Comparison of ENCODE assay signal across 16 cellular contexts in genomic region chr2:167681646-167682045, GRCh38.
"Had no signal": no experiment of that assay in that cellular context is flagged by ENCODE, and none has a peak within 500 bp of the region (broad histone marks: within the 10 kb centered on the region; RNA-seq: fewer than 3 reads in every experiment).

No MANE protein-coding gene starts in this region.

- H3K27ac Mint-ChIP-seq: activated naive CD4-positive, alpha-beta T cell treated with anti-CD3 and anti-CD28 coated beads, Interleukin-2, amount 50 U/mL, for 72 hours; mesothelial cell of epicardium; progenitor cell of endocrine pancreas; stimulated activated effector memory CD8-positive, alpha-beta T cell treated with anti-CD3 and anti-CD28 coated beads, Interleukin-12 subunit alpha, Interleukin-12 subunit beta, amount 100 ng/mL, for 72 hours had no signal

- H3K27ac ChIP-seq: adrenal gland, lower lobe of right lung, thyroid gland had no signal

- DNase-seq: activated CD4-positive, alpha-beta T cell treated with anti-CD3 and anti-CD28 coated beads, Interleukin-2, amount 50 U/mL, for 4 hours; activated gamma-delta T cell treated with Interleukin-2 at 50 U/mL for 16 hours; adrenal gland; erythroblast; lower lobe of right lung; right cardiac atrium; small intestine; stimulated activated CD4-positive, alpha-beta T cell treated with anti-CD3 and anti-CD28 coated beads, Interleukin-15, amount 100 ng/mL, for 24 hours; stimulated activated CD4-positive, alpha-beta T cell treated with anti-CD3 and anti-CD28 coated beads, Interleukin-4, amount 100 ng/mL, for 1 hour; SW 1271; T-helper 2 cell; thyroid gland had no signal

- H3K9me3 Mint-ChIP-seq: activated naive CD4-positive, alpha-beta T cell treated with anti-CD3 and anti-CD28 coated beads, Interleukin-2, amount 50 U/mL, for 72 hours; mesothelial cell of epicardium; stimulated activated effector memory CD8-positive, alpha-beta T cell treated with anti-CD3 and anti-CD28 coated beads, Interleukin-12 subunit alpha, Interleukin-12 subunit beta, amount 100 ng/mL, for 72 hours had no signal

- H3K27me3 Mint-ChIP-seq: progenitor cell of endocrine pancreas had no signal

- H3K36me3 Mint-ChIP-seq: activated naive CD4-positive, alpha-beta T cell treated with anti-CD3 and anti-CD28 coated beads, Interleukin-2, amount 50 U/mL, for 72 hours; mesothelial cell of epicardium; stimulated activated effector memory CD8-positive, alpha-beta T cell treated with anti-CD3 and anti-CD28 coated beads, Interleukin-12 subunit alpha, Interleukin-12 subunit beta, amount 100 ng/mL, for 72 hours had no signal

- H3K4me3 Mint-ChIP-seq: mesothelial cell of epicardium; stimulated activated effector memory CD8-positive, alpha-beta T cell treated with anti-CD3 and anti-CD28 coated beads, Interleukin-12 subunit alpha, Interleukin-12 subunit beta, amount 100 ng/mL, for 72 hours had no signal

- H3K4me1 Mint-ChIP-seq: stimulated activated effector memory CD8-positive, alpha-beta T cell treated with anti-CD3 and anti-CD28 coated beads, Interleukin-12 subunit alpha, Interleukin-12 subunit beta, amount 100 ng/mL, for 72 hours had no signal

- ATAC-seq: activated naive CD4-positive, alpha-beta T cell treated with anti-CD3 and anti-CD28 coated beads, Interleukin-2, amount 50 U/mL, for 72 hours; lower lobe of right lung; right cardiac atrium; stimulated activated effector memory CD8-positive, alpha-beta T cell treated with anti-CD3 and anti-CD28 coated beads, Interleukin-12 subunit alpha, Interleukin-12 subunit beta, amount 100 ng/mL, for 72 hours had no signal
